Comparison of ENCODE assay signal across 8 cellular contexts in the genomic region with DNA sequence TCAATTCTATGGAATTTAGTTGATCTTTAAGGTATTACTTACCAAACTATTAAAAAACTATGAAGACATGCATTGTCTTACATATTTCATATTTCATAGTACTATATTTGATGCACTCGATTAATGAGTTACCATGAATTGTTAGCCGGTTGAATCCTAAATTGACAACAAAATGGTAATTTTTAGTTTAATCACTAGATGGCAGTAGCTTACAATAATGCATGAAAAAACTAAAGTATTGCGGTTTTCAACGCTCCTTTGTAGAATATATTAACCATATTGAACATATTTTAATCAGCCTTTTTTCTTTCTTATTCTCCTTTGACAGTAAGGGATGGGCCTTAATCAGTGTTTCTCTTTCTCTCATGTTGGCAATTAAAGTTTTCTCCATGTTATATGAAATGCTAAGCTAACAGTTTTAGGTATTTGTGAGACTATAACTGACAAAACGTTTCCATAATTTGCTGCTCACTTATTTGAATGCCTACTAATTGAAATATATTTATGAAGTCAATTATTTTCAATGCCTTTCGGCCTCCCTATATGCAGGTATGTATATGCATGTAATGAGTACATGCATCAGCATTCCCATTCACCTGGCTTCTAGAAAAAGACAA. TPM values are rescaled to one million over a fixed set of nuclear protein-coding genes. Genes with fewer than 3 reads are reported as not detected.
DNase-seq lines count a peak whose midpoint lies in the region; ATAC-seq and TF ChIP-seq lines count a peak whose summit lies in the region.

No MANE protein-coding gene starts in this region.

- DNase-seq in Caco-2 (peak in 1 of 2 experiments; percentile 27), Karpas-422 (peak; percentile 80), SK-N-DZ (ENCODE audit: low spot score) (peak; percentile 36), fibroblast of peridontal ligament (ENCODE audit: extremely low read depth) (peak; percentile 74), retina (peak; percentile 23), HPDE6-E6E7 (ENCODE audit: extremely low spot score) (no peak)
- no peak for DNase-seq in activated CD4-positive, CD25-positive, alpha-beta regulatory T cell (lab: John Stamatoyannopoulos, UW)

- no peak overlapping the region for H3K4me3 Mint-ChIP-seq in Caco-2 (ENCODE audit: unreplicated experiment)

- no peak overlapping the region for H3K9ac ChIP-seq in Karpas-422 (ENCODE audit: low read length)

- H3K27ac ChIP-seq in Karpas-422 (ENCODE audit: low read length) = no peak overlapping the region

- H3K9me3 Mint-ChIP-seq in Caco-2 (ENCODE audit: unreplicated experiment) = no peaks in the 10 kb centered on the region

- CTCF ChIA-PET in Caco-2 (lab: Charles Lee) = interaction anchor here (1.4 kb wide), 1 partner anchor 9 kb away, joined by 3 read pairs; no protein-coding TSS in a partner anchor

- H3K9me3 ChIP-seq in Caco-2 (no peaks in the 10 kb centered on the region), Karpas-422 (ENCODE audit: low read length) (no peaks in the 10 kb centered on the region)

- POLR2A ChIA-PET in Caco-2 (lab: Charles Lee) = no interaction called here

- peak; percentile 39 to 62 for TF ChIP-seq CTCF in Caco-2 (IDR thresholded peaks at IDR 0.05; ENCODE audit: insufficient read depth in 1 of 2, low read depth in 1 of 2, low read length in 1 of 2, severe bottlenecking in 1 of 2, unreplicated experiment in 1 of 2)

- H3K36me3 ChIP-seq in Caco-2 (ENCODE audit: control insufficient read depth, insufficient read depth, low read length) = no peaks in the 10 kb centered on the region
- no peaks in the 10 kb centered on the region for H3K36me3 ChIP-seq in Karpas-422 (ENCODE audit: insufficient read depth, low read length)

- BruUV-seq in Caco-2 (replicated peaks; lab: Mats Ljungman, UMichigan) = no TSS peak

- intact Hi-C loops in Caco-2 (cut with micrococcal nuclease; ENCODE audit: unreplicated experiment) = no loop called here

- H3K27ac Mint-ChIP-seq in Caco-2 (ENCODE audit: unreplicated experiment) = no peak overlapping the region

- peak; percentile 45 for ATAC-seq in GM19035 (IDR thresholded peaks at IDR 0.05; ENCODE audit: unreplicated experiment)

- peaks cover 20% of the 10 kb centered on the region; the same call in 1 of the 2 replicates for H3K4me1 ChIP-seq in Caco-2
- no peaks in the 10 kb centered on the region for H3K4me1 ChIP-seq in Karpas-422 (ENCODE audit: low read length)

- no peaks in the 10 kb centered on the region for H3K36me3 Mint-ChIP-seq in Caco-2 (ENCODE audit: insufficient read depth, unreplicated experiment)

- no peaks in the 10 kb centered on the region for H3K79me2 ChIP-seq in Karpas-422 (ENCODE audit: low read length)

- no peak overlapping the region for H2AFZ ChIP-seq in Karpas-422 (ENCODE audit: low read length)

- no peak overlapping the region for H3K4me2 ChIP-seq in Karpas-422 (ENCODE audit: low read depth, low read length, poor library complexity, severe bottlenecking)

- no peaks in the 10 kb centered on the region for H3K9me2 ChIP-seq in Karpas-422 (replicated peaks; ENCODE audit: insufficient read depth, low read length)

- H3K27me3 ChIP-seq in Caco-2 (replicated peaks; ENCODE audit: control insufficient read depth, insufficient read depth, low read length) (no peaks in the 10 kb centered on the region), Karpas-422 (ENCODE audit: low read length) (no peaks in the 10 kb centered on the region)

- H3K27me3 Mint-ChIP-seq in Caco-2 (ENCODE audit: insufficient read depth, unreplicated experiment) = no peaks in the 10 kb centered on the region

- peaks cover 13% of the 10 kb centered on the region for H3K4me1 Mint-ChIP-seq in Caco-2 (ENCODE audit: low read depth, unreplicated experiment)

- no peak overlapping the region for H3K4me3 ChIP-seq in Caco-2 (ENCODE audit: low read depth, low read length)
- H3K4me3 ChIP-seq in Karpas-422 (ENCODE audit: low read length) = no peak overlapping the region

- H4K20me1 ChIP-seq in Karpas-422 (ENCODE audit: insufficient read depth, low read depth, low read length) = no peaks in the 10 kb centered on the region

RNA-seq across cellular contexts. Expression of a gene that starts 48.5 kb away (rescaled TPM):
- total RNA-seq in Caco-2 (2022) = 40.6 and 42.5 TPM in 2 replicates
- total RNA-seq in Karpas-422 (2014; rRNA removed; shearing (Covaris generic); ENCODE audit: low replicate concordance) = not detected in 2 replicates
- polyA plus RNA-seq in SK-N-DZ (2014; cell fraction: cytosol; rRNA removed) = 6.1 and 10.7 TPM in 2 replicates
- 3.8 and 8.4 TPM in 2 replicates for polyA plus RNA-seq in SK-N-DZ (2014; cell fraction: nucleus; rRNA removed)

Comparison
In these comparisons a context has a peak if more than half of its experiments do, and no peak if none do; other contexts are left out.
1. DNase-seq: peak in Karpas-422 (single experiment), SK-N-DZ (single experiment), fibroblast of peridontal ligament (single experiment) and retina (single experiment); none in activated CD4-positive, CD25-positive, alpha-beta regulatory T cell (0 of 4) and HPDE6-E6E7 (single experiment).
2. RNA of a gene that starts 48.5 kb away (total RNA-seq): 40.6 to 42.5 TPM in Caco-2; not detected in Karpas-422; every median in the first group is over 10 times any median in the second.